ENCODE assay signal across 27 cellular contexts in genomic region chr10:116634126-116634975, GRCh38. TPM values are rescaled to one million over a fixed set of nuclear protein-coding genes. Genes with fewer than 3 reads are reported as not detected.
"Had no signal": no experiment of that assay in that cellular context is flagged by ENCODE, and none has a peak within 500 bp of the region (broad histone marks: within the 10 kb centered on the region; RNA-seq: fewer than 3 reads in every experiment).

No MANE protein-coding gene starts in this region.

- H3K4me1 Mint-ChIP-seq: nephron progenitor cell had no signal

- H3K27ac Mint-ChIP-seq: activated naive CD4-positive, alpha-beta T cell treated with anti-CD3 and anti-CD28 coated beads, Interleukin-2, amount 50 U/mL, for 72 hours; endodermal cell; nephron progenitor cell had no signal

- H3K4me3 ChIP-seq: ascending aorta, mucosa of descending colon, sigmoid colon, smooth muscle cell, testis, upper lobe of left lung had no signal

- H3K9me3 ChIP-seq: ascending aorta, mucosa of descending colon, sigmoid colon, testis, upper lobe of left lung had no signal

- H3K4me1 ChIP-seq: ascending aorta, sigmoid colon, testis, upper lobe of left lung had no signal

- H3K4me3 Mint-ChIP-seq: endodermal cell, nephron progenitor cell had no signal

- H3K36me3 ChIP-seq: ascending aorta, sigmoid colon, upper lobe of left lung had no signal

- ATAC-seq: activated naive CD4-positive, alpha-beta T cell treated with anti-CD3 and anti-CD28 coated beads, Interleukin-2, amount 50 U/mL, for 72 hours; left cardiac atrium; mucosa of descending colon had no signal

- H3K27ac ChIP-seq: ascending aorta, sigmoid colon, testis, upper lobe of left lung had no signal

- H3K9me3 Mint-ChIP-seq: endodermal cell, nephron progenitor cell had no signal

- H3K36me3 Mint-ChIP-seq: activated naive CD4-positive, alpha-beta T cell treated with anti-CD3 and anti-CD28 coated beads, Interleukin-2, amount 50 U/mL, for 72 hours had no signal

- DNase-seq: activated CD4-positive, alpha-beta T cell treated with anti-CD3 and anti-CD28 coated beads for 1 hour; activated gamma-delta T cell treated with Interleukin-2 at 50 U/mL for 16 hours; activated T-cell treated with anti-CD3 and anti-CD28 coated beads, Interleukin-2, amount 50 U/mL, for 1 hour; cortex of kidney; endodermal cell; foreskin melanocyte; glutamatergic neuron; hypothalamus; left cardiac atrium; mesenchymal stem cell; mucosa of descending colon; nephron progenitor cell; occipital lobe; posterior cingulate gyrus; sigmoid colon; stimulated activated CD4-positive, alpha-beta T cell treated with anti-CD3 and anti-CD28 coated beads, Interleukin-2, amount 100 ng/mL, for 48 hours; stimulated activated CD8-positive, alpha-beta memory T cell treated with anti-CD3 and anti-CD28 coated beads, Interleukin-4, amount 100 ng/mL, for 48 hours; stimulated activated naive CD4-positive, alpha-beta T cell; T-helper 9 cell; testis; upper lobe of left lung had no signal

RNA-seq across cellular contexts. Expression of gene PNLIPRP2, which starts 13.6 kb away (rescaled TPM):
- total RNA-seq: activated naive CD4-positive, alpha-beta T cell treated with anti-CD3 and anti-CD28 coated beads, Interleukin-2, amount 50 U/mL, for 72 hours; ascending aorta; epithelial cell of proximal tubule; left cardiac atrium; occipital lobe; sigmoid colon; smooth muscle cell; T-helper 1 cell treated with Interleukin-12 subunit alpha and Interleukin-12 subunit beta and Interleukin-4 antibody, amounts not matched to agents 30 ng/mL and 1 ng/mL, for 36 hours had no signal

RNA-seq across cellular contexts. Expression of gene PNLIPRP1, which starts 43.6 kb away (rescaled TPM):
- total RNA-seq: activated naive CD4-positive, alpha-beta T cell treated with anti-CD3 and anti-CD28 coated beads, Interleukin-2, amount 50 U/mL, for 72 hours; ascending aorta; endodermal cell; epithelial cell of proximal tubule; left cardiac atrium; lower leg skin; occipital lobe; sigmoid colon; smooth muscle cell; T-helper 1 cell treated with Interleukin-12 subunit alpha and Interleukin-12 subunit beta and Interleukin-4 antibody, amounts not matched to agents 30 ng/mL and 1 ng/mL, for 36 hours; testis had no signal
